ENCODE assay signal across 1 cellular context in genomic region chr1:154453577-154454352, GRCh38.
TF ChIP-seq lines count a peak whose summit lies in the region.

No MANE protein-coding gene starts in this region.

TF ChIP-seq in H1, 55 proteins besides CTCF, POLR2A, EP300 and RAD21:
- TF ChIP-seq BACH1 (IDR thresholded peaks at IDR 0.05; ENCODE audit: low read length) = no peak
- TF ChIP-seq SIN3A (conservative IDR thresholded peaks at IDR 0.05 in 1 of 2, IDR thresholded peaks at IDR 0.05 in 1 of 2; ENCODE audit: low read depth in 1 of 2, low read length in 2 of 2) = no peak
- TF ChIP-seq SUZ12 (IDR thresholded peaks at IDR 0.05; ENCODE audit: low read length) = no peak
- TF ChIP-seq SIX5 (IDR thresholded peaks at IDR 0.05; ENCODE audit: low read depth, low read length) = no peak
- TF ChIP-seq FOSL1 (IDR thresholded peaks at IDR 0.05; ENCODE audit: insufficient read depth, low read depth, low read length) = no peak
- no peak for TF ChIP-seq SP1 (IDR thresholded peaks at IDR 0.05; ENCODE audit: low read depth, low read length)
- TF ChIP-seq GTF2F1 (IDR thresholded peaks at IDR 0.05; ENCODE audit: borderline replicate concordance, low read depth, low read length) = no peak
- no peak for TF ChIP-seq TCF12 (IDR thresholded peaks at IDR 0.05; ENCODE audit: low read depth, low read length)
- TF ChIP-seq KDM5A (IDR thresholded peaks at IDR 0.05; ENCODE audit: low read length) = no peak
- no peak for TF ChIP-seq RBBP5 (IDR thresholded peaks at IDR 0.05; ENCODE audit: borderline replicate concordance, low read depth, low read length)
